Comparison of ENCODE assay signal across 11 cellular contexts in genomic region chr1:86714561-86715244, GRCh38. TPM values are rescaled to one million over a fixed set of nuclear protein-coding genes. Genes with fewer than 3 reads are reported as not detected.
A peak's percentile ranks its signal among the peaks of the same experiment; 100 is the strongest.
DNase-seq lines count a peak whose midpoint lies in the region; ATAC-seq, FAIRE-seq and TF ChIP-seq lines count a peak whose summit lies in the region.
"Had no signal": no experiment of that assay in that cellular context is flagged by ENCODE, and none has a peak within 500 bp of the region (broad histone marks: within the 10 kb centered on the region; RNA-seq: fewer than 3 reads in every experiment).

No MANE protein-coding gene starts in this region.

- dilution Hi-C loops in endothelial cell of umbilical vein (cut with MboI; ENCODE audit: extremely low pct_ligation_motif_present, low sequenced_read_pairs), result no loop called here

- POLR2A ChIA-PET in endothelial cell of umbilical vein (lab: Charles Lee), result interaction anchor here (1.5 to 2.6 kb wide), 2 partner anchors 10 to 11 kb away, joined by 3 to 11 read pairs; partner anchors contain the start of gene SH3GLB1

- no peak for TF ChIP-seq POLR2A in endothelial cell of umbilical vein (IDR thresholded peaks at IDR 0.05; ENCODE audit: low read depth, low read length)
- TF ChIP-seq POLR2A in gastrocnemius medialis (IDR thresholded peaks at IDR 0.05), result no peak

- peak; percentile 84 to 91 for ATAC-seq in activated CD4-positive, CD25-positive, alpha-beta regulatory T cell treated with anti-CD3 and anti-CD28 coated beads, Interleukin-2, amount 50 U/mL, for 24 hours
- ATAC-seq in RWPE2 (ENCODE audit: low read depth), result peak; percentile 97
- peak; percentile 68 to 69 for ATAC-seq in gastrocnemius medialis

- no peak overlapping the region for H3K4me3 ChIP-seq in RWPE2 (ENCODE audit: severe bottlenecking)
- H3K4me3 ChIP-seq in endothelial cell of umbilical vein (replicated peaks in 1 of 3; ENCODE audit: insufficient read depth in 1 of 3, low read depth in 1 of 3, low read length in 3 of 3), result no peak overlapping the region
- H3K4me3 ChIP-seq in gastrocnemius medialis, result peak overlapping the region in 3 of 4 donors; percentile 6 to 27 (median 20)
- H3K4me3 ChIP-seq: skin epidermis had no signal

- H3K27me3 ChIP-seq in RWPE2 (ENCODE audit: insufficient read depth, poor library complexity, severe bottlenecking), result no peaks in the 10 kb centered on the region
- H3K27me3 ChIP-seq in endothelial cell of umbilical vein (ENCODE audit: control insufficient read depth in 2 of 2, insufficient read depth in 2 of 2, low read length in 2 of 2), result no peaks in the 10 kb centered on the region
- no peaks in the 10 kb centered on the region for H3K27me3 ChIP-seq in gastrocnemius medialis

- intact Hi-C loops in endothelial cell of umbilical vein (cut with micrococcal nuclease) (no loop called here), gastrocnemius medialis (cut with DNase I; ENCODE audit: low total_unique reads) (loop anchor here (5.0 kb wide), 1 partner anchor 58 kb away; no protein-coding TSS in a partner anchor)

- no peak for FAIRE-seq in endothelial cell of umbilical vein (lab: Jason Lieb, UNC)

- no peaks in the 10 kb centered on the region for H3K9me1 ChIP-seq in endothelial cell of umbilical vein (replicated peaks; ENCODE audit: control insufficient read depth, extremely low read depth, insufficient read depth, low read length)

- no peaks in the 10 kb centered on the region for H3K9me3 ChIP-seq in RWPE2 (ENCODE audit: severe bottlenecking)
- H3K9me3 ChIP-seq in endothelial cell of umbilical vein (replicated peaks; ENCODE audit: control insufficient read depth, insufficient read depth, low read length), result no peaks in the 10 kb centered on the region
- H3K9me3 ChIP-seq in gastrocnemius medialis, result no peaks in the 10 kb centered on the region

- H3K27ac ChIP-seq in RWPE2 (ENCODE audit: poor library complexity, severe bottlenecking) (peak overlapping the region; percentile 44), endothelial cell of umbilical vein (ENCODE audit: insufficient read depth, low read depth, low read length) (no peak overlapping the region), gastrocnemius medialis (peak overlapping the region; percentile 91 to 98 (median 97))

- peaks cover 28% of the 10 kb centered on the region for H4K20me1 ChIP-seq in endothelial cell of umbilical vein (replicated peaks; ENCODE audit: control insufficient read depth, extremely low read depth, insufficient read depth, low read length)

- no peak overlapping the region for H3K9ac ChIP-seq in endothelial cell of umbilical vein (replicated peaks; ENCODE audit: extremely low read depth, insufficient read depth, low read length)

- H2AFZ ChIP-seq in endothelial cell of umbilical vein (ENCODE audit: low read depth, low read length), result no peak overlapping the region

- CTCF ChIA-PET in endothelial cell of umbilical vein (lab: Charles Lee), result interaction anchor here (1.0 to 8.9 kb wide), 5 partner anchors 10 to 66 kb away, joined by 3 to 121 read pairs (median 4); partner anchors contain the start of gene SH3GLB1

- no TSS peak for BruUV-seq in endothelial cell of umbilical vein (replicated peaks; lab: Mats Ljungman, UMichigan)

- TF ChIP-seq CTCF in RWPE2 (IDR thresholded peaks at IDR 0.05; ENCODE audit: poor library complexity, severe bottlenecking), result no peak
- no peak for TF ChIP-seq CTCF in endothelial cell of umbilical vein (IDR thresholded peaks at IDR 0.05; ENCODE audit: extremely low read depth in 1 of 2, insufficient read depth in 1 of 2, low read depth in 1 of 2, low read length in 2 of 2)
- no peak for TF ChIP-seq CTCF in gastrocnemius medialis (IDR thresholded peaks at IDR 0.05 in 4 of 5, conservative IDR thresholded peaks at IDR 0.05 in 1 of 5)

- H3K36me3 ChIP-seq in RWPE2 (ENCODE audit: low read depth), result peaks cover 60% of the 10 kb centered on the region
- peaks cover 0 to 11% of the 10 kb centered on the region in 2 experiments for H3K36me3 ChIP-seq in endothelial cell of umbilical vein (ENCODE audit: control insufficient read depth in 2 of 2, extremely low read depth in 1 of 2, insufficient read depth in 2 of 2, low read length in 2 of 2)
- H3K36me3 ChIP-seq in gastrocnemius medialis, result no peaks in the 10 kb centered on the region

- H3K79me2 ChIP-seq in endothelial cell of umbilical vein (ENCODE audit: control insufficient read depth, insufficient read depth, low read length), result peaks cover 98% of the 10 kb centered on the region

- in situ Hi-C loops in gastrocnemius medialis (cut with MboI; ENCODE audit: low sequenced_read_pairs in 4 of 4), result loop anchor here in 3 of 4 donors (25.0 kb wide), 3 partner anchors 198 to 623 kb away; partner anchors contain the start of genes HS2ST1 (in 1 of the 3), LMO4 (in 1 of the 3), ODF2L (in 1 of the 3) and SELENOF (in 1 of the 3)

- no peak for DNase-seq in activated CD4-positive, CD25-positive, alpha-beta regulatory T cell (lab: John Stamatoyannopoulos, UW)
- no peak for DNase-seq in RWPE2 (ENCODE audit: low spot score)
- DNase-seq in endothelial cell of umbilical vein (ENCODE audit: low read depth, low spot score), result no peak
- no peak for DNase-seq in gastrocnemius medialis
- DNase-seq in amniotic stem cell (lab: John Stamatoyannopoulos, UW), result no peak
- DNase-seq in NCI-H446 treated with DMSO at 0.1 percent for 48 hours (lab: John Stamatoyannopoulos, UW), result no peak
- no peak for DNase-seq in NCI-H82 (lab: John Stamatoyannopoulos, UW)
- DNase-seq: NCI-H446, trophoblast cell had no signal

- peak overlapping the region; percentile 51 for H3K4me2 ChIP-seq in endothelial cell of umbilical vein (ENCODE audit: insufficient read depth, low read length)

- H3K4me1 ChIP-seq in RWPE2 (ENCODE audit: insufficient read depth, poor library complexity, severe bottlenecking), result peaks cover 20% of the 10 kb centered on the region
- peaks cover 15% of the 10 kb centered on the region for H3K4me1 ChIP-seq in endothelial cell of umbilical vein (ENCODE audit: control insufficient read depth, extremely low read depth, insufficient read depth, low read length)
- peaks cover 86 to 99% of the 10 kb centered on the region in 2 donors for H3K4me1 ChIP-seq in gastrocnemius medialis

TF ChIP-seq in endothelial cell of umbilical vein, 7 proteins besides CTCF, POLR2A, EP300 and RAD21:
- no peak for TF ChIP-seq POLR2AphosphoS5 (IDR thresholded peaks at IDR 0.05; ENCODE audit: insufficient read depth, low read depth, low read length)
- TF ChIP-seq MYC (IDR thresholded peaks at IDR 0.05; ENCODE audit: low read depth, low read length), result no peak
- TF ChIP-seq JUN (IDR thresholded peaks at IDR 0.05; ENCODE audit: borderline replicate concordance, insufficient read depth, insufficient read length, low read depth), result no peak
- TF ChIP-seq FOS (IDR thresholded peaks at IDR 0.05; ENCODE audit: borderline replicate concordance, insufficient read depth, low read length), result peak; percentile 68

RNA-seq across cellular contexts. Expression of gene SH3GLB1, which starts 10.3 kb away (rescaled TPM):
- 140 and 148 TPM in 2 replicates for total RNA-seq in endothelial cell of umbilical vein
- 43.3 and 43.7 TPM in 2 replicates for polyA plus RNA-seq in endothelial cell of umbilical vein
- 59.6 and 62.5 TPM in 2 replicates for polyA plus RNA-seq in endothelial cell of umbilical vein (2011; cell fraction: cytosol; rRNA removed)
- polyA plus RNA-seq in endothelial cell of umbilical vein (2011; cell fraction: nucleus; rRNA removed), result 42.9 and 49.5 TPM in 2 replicates
- 91.5 and 140 TPM in 2 replicates for polyA plus RNA-seq in endothelial cell of umbilical vein (2012)
- 66.7 and 70.2 TPM in 2 replicates for polyA minus RNA-seq in endothelial cell of umbilical vein
- polyA minus RNA-seq in endothelial cell of umbilical vein (2011; cell fraction: cytosol; rRNA and poly(A)+ RNA removed), result 12.6 TPM
- 46.3 and 55.6 TPM in 2 replicates for polyA minus RNA-seq in endothelial cell of umbilical vein (2011; cell fraction: nucleus; rRNA and poly(A)+ RNA removed)
- total RNA-seq in gastrocnemius medialis, result 100 to 1,000 TPM in 2 of 4 donors, 10 to 100 TPM in 2; 76.6 to 168 (median 112) TPM

Comparison
In these comparisons a context has a peak if more than half of its experiments do, and no peak if none do; other contexts are left out.
1. H3K4me3 ChIP-seq: peak in gastrocnemius medialis (3 of 4); none in RWPE2 (single experiment) and endothelial cell of umbilical vein (0 of 3).
2. Peak in every context shown above with its lines, with median percentiles within 50 percentile points of each other: ATAC-seq.